23 cellular contexts compared by ENCODE assay signal in genomic region chr11:118931576-118931975, GRCh38. TPM values are rescaled to one million over a fixed set of nuclear protein-coding genes. Genes with fewer than 3 reads are reported as not detected.
"Had no signal": no experiment of that assay in that cellular context is flagged by ENCODE, and none has a peak within 500 bp of the region (broad histone marks: within the 10 kb centered on the region; RNA-seq: fewer than 3 reads in every experiment).

No MANE protein-coding gene starts in this region.

- H3K9me3 Mint-ChIP-seq: activated B cell treated with CpG ODN at 0.5 μM for 24 hours; endodermal cell; mesothelial cell of epicardium; nephron progenitor cell; stimulated activated naive B cell treated with anti-CD40 and anti-IgM and Interleukin-4, amounts not matched to agents 10 μg/mL and 1 μg/mL and 100 μg/mL, for 72 hours; T-helper 2 cell treated with Interferon-gamma antibody and Interleukin-4, amounts not matched to agents 5 μg/mL and 100 μg/mL, for 36 hours had no signal

- H3K36me3 Mint-ChIP-seq: brain; mesothelial cell of epicardium; stimulated activated naive B cell treated with anti-CD40 and anti-IgM and Interleukin-4, amounts not matched to agents 10 μg/mL and 1 μg/mL and 100 μg/mL, for 72 hours had no signal

- H3K4me3 Mint-ChIP-seq: activated B cell treated with CpG ODN at 0.5 μM for 24 hours, endodermal cell, mesothelial cell of epicardium had no signal

- H3K27me3 ChIP-seq: dorsolateral prefrontal cortex, hepatocyte, spleen, tibial artery had no signal

- H3K27ac Mint-ChIP-seq: activated B cell treated with CpG ODN at 0.5 μM for 24 hours, endodermal cell, mesothelial cell of epicardium, nephron progenitor cell had no signal

- H3K27ac ChIP-seq: epithelial cell of prostate, hepatocyte had no signal

- H3K27me3 Mint-ChIP-seq: activated B cell treated with CpG ODN at 0.5 μM for 24 hours; stimulated activated naive B cell treated with anti-CD40 and anti-IgM and Interleukin-4, amounts not matched to agents 10 μg/mL and 1 μg/mL and 100 μg/mL, for 72 hours had no signal

- H3K4me3 ChIP-seq: dorsolateral prefrontal cortex, hepatocyte, lung, spleen, tibial artery had no signal

- H3K4me2 ChIP-seq: hepatocyte had no signal

- DNase-seq: activated B cell treated with CpG ODN at 0.5 μM for 24 hours; activated CD4-positive, alpha-beta T cell treated with anti-CD3 and anti-CD28 coated beads for 48 hours; anterior cingulate cortex; caudate nucleus; dorsolateral prefrontal cortex; endodermal cell; foreskin fibroblast; islet precursor cell; left colon; nephron progenitor cell; retina; spleen; stimulated activated CD4-positive, alpha-beta T cell treated with anti-CD3 and anti-CD28 coated beads, Interleukin-4, amount 100 ng/mL, for 4 hours; stimulated activated naive B cell treated with anti-CD40 and anti-IgM and Interleukin-4, amounts not matched to agents 10 μg/mL and 1 μg/mL and 100 μg/mL, for 72 hours; SW 1271; tibial artery had no signal

- H3K36me3 ChIP-seq: spleen, tibial artery had no signal

- ATAC-seq: left colon; stimulated activated naive B cell treated with anti-CD40 and anti-IgM and Interleukin-4, amounts not matched to agents 10 μg/mL and 1 μg/mL and 100 μg/mL, for 72 hours had no signal

- H3K9me3 ChIP-seq: spleen, tibial artery had no signal

RNA-seq across cellular contexts. Expression of gene FOXR1, which starts 40.0 kb away (rescaled TPM):
- polyA plus RNA-seq: hepatocyte, lung, spleen, urinary bladder had no signal
